ENCODE assay signal across 8 cellular contexts in genomic region chr20:41005361-41005729, GRCh38. TPM values are rescaled to one million over a fixed set of nuclear protein-coding genes. Genes with fewer than 3 reads are reported as not detected.
DNase-seq lines count a peak whose midpoint lies in the region; ATAC-seq and TF ChIP-seq lines count a peak whose summit lies in the region.

No MANE protein-coding gene starts in this region.

- no peak overlapping the region for H3K9ac ChIP-seq in MM.1S (ENCODE audit: low read length)

- BruUV-seq in MCF 10A (replicated peaks; lab: Mats Ljungman, UMichigan): no TSS peak

- no peak overlapping the region for H2AFZ ChIP-seq in MM.1S (ENCODE audit: low read length)

- H3K27ac ChIP-seq in lower lobe of right lung (peak overlapping the region; percentile 94), MM.1S (ENCODE audit: low read length) (no peak overlapping the region)

- H3K36me3 ChIP-seq in lower lobe of right lung (no peaks in the 10 kb centered on the region), MM.1S (replicated peaks; ENCODE audit: insufficient read depth, low read length) (no peaks in the 10 kb centered on the region)

- peak overlapping the region; percentile 99 for H3K27ac Mint-ChIP-seq in MCF 10A (ENCODE audit: low read depth, unreplicated experiment)
- no peak overlapping the region for H3K27ac Mint-ChIP-seq in activated T-helper 1 cell treated with anti-CD3 and anti-CD28 coated beads, Interleukin-12 subunit alpha, Interleukin-12 subunit beta, Interleukin-2, Interleukin-4 antibody, amounts not matched to agents 30 ng/mL and 10 ng/mL and 1 ng/mL, durations not matched to agents 14 hours and 24 hours and 36 hours

- no peaks in the 10 kb centered on the region for H3K36me3 Mint-ChIP-seq in MCF 10A (ENCODE audit: insufficient read depth, unreplicated experiment)
- peaks cover 6% of the 10 kb centered on the region for H3K36me3 Mint-ChIP-seq in activated T-helper 1 cell treated with anti-CD3 and anti-CD28 coated beads, Interleukin-12 subunit alpha, Interleukin-12 subunit beta, Interleukin-2, Interleukin-4 antibody, amounts not matched to agents 30 ng/mL and 10 ng/mL and 1 ng/mL, durations not matched to agents 14 hours and 24 hours and 36 hours (ENCODE audit: low read depth)

- H3K4me3 Mint-ChIP-seq in MCF 10A (ENCODE audit: unreplicated experiment): peak overlapping the region; percentile 79
- H3K4me3 Mint-ChIP-seq in activated T-helper 1 cell treated with anti-CD3 and anti-CD28 coated beads, Interleukin-12 subunit alpha, Interleukin-12 subunit beta, Interleukin-2, Interleukin-4 antibody, amounts not matched to agents 30 ng/mL and 10 ng/mL and 1 ng/mL, durations not matched to agents 14 hours and 24 hours and 36 hours: no peak overlapping the region

- H3K4me3 ChIP-seq in lower lobe of right lung (no peak overlapping the region), MM.1S (ENCODE audit: low read length) (no peak overlapping the region)

- no peak overlapping the region for H3K4me2 ChIP-seq in MM.1S (ENCODE audit: low read depth, low read length)

- H3K9me3 Mint-ChIP-seq in MCF 10A (ENCODE audit: unreplicated experiment): no peaks in the 10 kb centered on the region
- peaks cover 7% of the 10 kb centered on the region for H3K9me3 Mint-ChIP-seq in activated T-helper 1 cell treated with anti-CD3 and anti-CD28 coated beads, Interleukin-12 subunit alpha, Interleukin-12 subunit beta, Interleukin-2, Interleukin-4 antibody, amounts not matched to agents 30 ng/mL and 10 ng/mL and 1 ng/mL, durations not matched to agents 14 hours and 24 hours and 36 hours

- POLR2A ChIA-PET in MCF 10A (lab: Yijun Ruan, JAX): interaction anchor here (0.6 to 7.3 kb wide), 27 partner anchors 9 to 1101 kb away, joined by 3 to 83 read pairs (median 4); partner anchors contain the start of genes LPIN3 and TOP1

- no peaks in the 10 kb centered on the region for H3K9me2 ChIP-seq in MM.1S (replicated peaks; ENCODE audit: insufficient read depth, low read length)

- peaks cover 42% of the 10 kb centered on the region for H3K4me1 Mint-ChIP-seq in MCF 10A (ENCODE audit: insufficient read depth, unreplicated experiment)
- peaks cover 53% of the 10 kb centered on the region for H3K4me1 Mint-ChIP-seq in activated T-helper 1 cell treated with anti-CD3 and anti-CD28 coated beads, Interleukin-12 subunit alpha, Interleukin-12 subunit beta, Interleukin-2, Interleukin-4 antibody, amounts not matched to agents 30 ng/mL and 10 ng/mL and 1 ng/mL, durations not matched to agents 14 hours and 24 hours and 36 hours (ENCODE audit: low read depth)

- DNase-seq in AG08395 (ENCODE audit: low spot score): peak; percentile 75
- peak; percentile 96 for DNase-seq in LoVo (ENCODE audit: low spot score)
- DNase-seq in MCF 10A (ENCODE audit: unreplicated experiment): peak; percentile 99
- DNase-seq in lower lobe of right lung: peak; percentile 86
- no peak for DNase-seq in activated T-cell treated with anti-CD3 and anti-CD28 coated beads, Interleukin-2, amount 50 U/mL, for 48 hours
- DNase-seq in MM.1S: no peak
- DNase-seq in SW480 (ENCODE audit: low spot score): no peak
- DNase-seq in activated T-helper 1 cell treated with anti-CD3 and anti-CD28 coated beads, Interleukin-12 subunit alpha, Interleukin-12 subunit beta, Interleukin-2, Interleukin-4 antibody, amounts not matched to agents 30 ng/mL and 10 ng/mL and 1 ng/mL, durations not matched to agents 14 hours and 24 hours and 36 hours (ENCODE audit: low spot score): no peak

- no peaks in the 10 kb centered on the region for H4K20me1 ChIP-seq in MM.1S (ENCODE audit: insufficient read depth, low read length)

- H3K9me3 ChIP-seq in lower lobe of right lung (no peaks in the 10 kb centered on the region), MM.1S (replicated peaks; ENCODE audit: insufficient read depth, low read length) (no peaks in the 10 kb centered on the region)

- peak; percentile 63 to 72 for ATAC-seq in lower lobe of right lung

- no peaks in the 10 kb centered on the region for H3K27me3 ChIP-seq in lower lobe of right lung (ENCODE audit: low read depth)
- H3K27me3 ChIP-seq in MM.1S (replicated peaks; ENCODE audit: insufficient read depth, low read length): no peaks in the 10 kb centered on the region

- no peaks in the 10 kb centered on the region for H3K79me2 ChIP-seq in MM.1S (ENCODE audit: low read length)

- intact Hi-C loops in MCF 10A (cut with micrococcal nuclease): loop anchor here (10.0 kb wide), 1 partner anchor 319 kb away; no protein-coding TSS in a partner anchor
- intact Hi-C loops in lower lobe of right lung (cut with DNase I): no loop called here
- intact Hi-C loops in activated T-helper 1 cell treated with anti-CD3 and anti-CD28 coated beads, Interleukin-12 subunit alpha, Interleukin-12 subunit beta, Interleukin-2, Interleukin-4 antibody, amounts not matched to agents 30 ng/mL and 10 ng/mL and 1 ng/mL, durations not matched to agents 14 hours and 24 hours and 36 hours (cut with micrococcal nuclease): no loop called here

- H3F3A ChIP-seq in MM.1S (ENCODE audit: insufficient read depth, low read length): peaks cover 7% of the 10 kb centered on the region

- no peak for TF ChIP-seq CTCF in MCF 10A (IDR thresholded peaks at IDR 0.05; ENCODE audit: unreplicated experiment)
- TF ChIP-seq CTCF in lower lobe of right lung (IDR thresholded peaks at IDR 0.05): no peak
- no peak for TF ChIP-seq CTCF in MM.1S (IDR thresholded peaks at IDR 0.05; ENCODE audit: low read length)

- no peaks in the 10 kb centered on the region for H3K27me3 Mint-ChIP-seq in MCF 10A (ENCODE audit: insufficient read depth, unreplicated experiment)
- no peaks in the 10 kb centered on the region for H3K27me3 Mint-ChIP-seq in activated T-helper 1 cell treated with anti-CD3 and anti-CD28 coated beads, Interleukin-12 subunit alpha, Interleukin-12 subunit beta, Interleukin-2, Interleukin-4 antibody, amounts not matched to agents 30 ng/mL and 10 ng/mL and 1 ng/mL, durations not matched to agents 14 hours and 24 hours and 36 hours (ENCODE audit: insufficient read depth)

- CTCF ChIA-PET in MCF 10A (lab: Yijun Ruan, JAX): interaction anchor here (0.6 to 4.0 kb wide), 11 partner anchors 13 to 326 kb away, joined by 3 to 34 read pairs (median 4); no protein-coding TSS in a partner anchor

- H3K4me1 ChIP-seq in lower lobe of right lung (peaks cover 73% of the 10 kb centered on the region), MM.1S (ENCODE audit: low read length) (peaks cover 33% of the 10 kb centered on the region)

RNA-seq across cellular contexts. Expression of gene TOP1, which starts 23.3 kb away (rescaled TPM):
- 141 and 174 TPM in 2 replicates for total RNA-seq in MCF 10A (2022)
- 52.0 TPM for total RNA-seq in lower lobe of right lung
- total RNA-seq in activated T-helper 1 cell treated with anti-CD3 and anti-CD28 coated beads, Interleukin-12 subunit alpha, Interleukin-12 subunit beta, Interleukin-2, Interleukin-4 antibody, amounts not matched to agents 30 ng/mL and 10 ng/mL and 1 ng/mL, durations not matched to agents 14 hours and 24 hours and 36 hours: 120 and 123 TPM in 2 replicates

Comparison
In these comparisons a context has a peak if more than half of its experiments do, and no peak if none do; other contexts are left out.
1. DNase-seq: peak in AG08395 (single experiment), LoVo (single experiment), MCF 10A (single experiment) and lower lobe of right lung (single experiment); none in activated T-cell treated with anti-CD3 and anti-CD28 coated beads, Interleukin-2, amount 50 U/mL, for 48 hours (0 of 2), MM.1S (single experiment), SW480 (single experiment) and activated T-helper 1 cell treated with anti-CD3 and anti-CD28 coated beads, Interleukin-12 subunit alpha, Interleukin-12 subunit beta, Interleukin-2, Interleukin-4 antibody, amounts not matched to agents 30 ng/mL and 10 ng/mL and 1 ng/mL, durations not matched to agents 14 hours and 24 hours and 36 hours (single experiment).